ENCODE assay signal across 10 cellular contexts in the genomic region with DNA sequence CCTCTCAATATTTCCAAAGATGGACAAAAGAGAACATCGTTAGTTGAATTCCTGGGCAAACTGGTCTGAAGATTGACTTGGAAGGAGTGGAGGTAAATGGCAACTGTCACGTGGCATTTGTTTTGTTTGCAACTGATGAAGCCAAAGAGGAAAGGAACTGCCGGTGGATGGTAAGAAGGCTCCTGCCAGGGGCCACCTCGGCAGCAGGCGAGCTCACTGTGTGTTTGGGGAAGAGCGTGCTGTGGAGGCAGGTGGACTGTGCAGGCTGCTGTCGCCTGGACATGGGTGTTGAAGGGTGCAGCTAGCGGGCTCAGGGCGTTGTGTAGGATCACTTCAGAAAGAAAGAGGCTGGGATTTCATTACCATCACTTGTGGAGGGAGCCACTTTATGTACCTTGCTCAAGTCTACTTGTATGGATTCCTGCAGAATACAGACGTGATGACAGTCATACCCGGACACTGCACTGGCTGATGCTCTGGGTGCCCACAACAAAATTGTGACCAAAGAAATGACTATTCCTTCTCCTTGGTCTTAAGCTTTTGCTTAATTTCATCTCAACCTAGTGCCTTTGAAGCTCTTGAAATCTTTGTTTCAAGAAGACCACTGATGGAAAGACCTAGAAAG.
DNase-seq lines count a peak whose midpoint lies in the region; ATAC-seq lines count a peak whose summit lies in the region.
"Had no signal": no experiment of that assay in that cellular context is flagged by ENCODE, and none has a peak within 500 bp of the region (broad histone marks: within the 10 kb centered on the region; RNA-seq: fewer than 3 reads in every experiment).

No MANE protein-coding gene starts in this region.

- H3K27me3 ChIP-seq in HUES48 (ENCODE audit: control insufficient read depth, insufficient read depth, low read length), result no peaks in the 10 kb centered on the region
- H3K27me3 ChIP-seq in layer of hippocampus (ENCODE audit: control insufficient read depth, insufficient read depth, low read length), result no peaks in the 10 kb centered on the region
- H3K27me3 ChIP-seq: transverse colon had no signal

- H3K27me3 Mint-ChIP-seq in activated naive CD4-positive, alpha-beta T cell treated with anti-CD3 and anti-CD28 coated beads, Interleukin-2, amount 10 ng/mL, durations not matched to agents 7 days and 5 days, result peaks cover 60% of the 10 kb centered on the region
- H3K27me3 Mint-ChIP-seq in activated T-cell treated with anti-CD3 and anti-CD28 coated beads, Interleukin-2, amount 50 U/mL, for 24 hours, result peaks cover 72% of the 10 kb centered on the region

- ATAC-seq in GM18517 (IDR thresholded peaks at IDR 0.05; ENCODE audit: unreplicated experiment), result no peak

- H3K4me3 Mint-ChIP-seq in activated naive CD4-positive, alpha-beta T cell treated with anti-CD3 and anti-CD28 coated beads, Interleukin-2, amount 10 ng/mL, durations not matched to agents 7 days and 5 days, result no peak overlapping the region
- no peak overlapping the region for H3K4me3 Mint-ChIP-seq in activated T-cell treated with anti-CD3 and anti-CD28 coated beads, Interleukin-2, amount 50 U/mL, for 24 hours

- no peak overlapping the region for H3K4me3 ChIP-seq in HUES48 (ENCODE audit: low read depth, low read length)
- H3K4me3 ChIP-seq: left lung had no signal

- H3K4me1 ChIP-seq in HUES48 (ENCODE audit: control insufficient read depth, insufficient read depth, low read length), result peaks cover 22% of the 10 kb centered on the region

- H3K4me1 Mint-ChIP-seq in activated naive CD4-positive, alpha-beta T cell treated with anti-CD3 and anti-CD28 coated beads, Interleukin-2, amount 10 ng/mL, durations not matched to agents 7 days and 5 days, result no peaks in the 10 kb centered on the region
- H3K4me1 Mint-ChIP-seq in activated T-cell treated with anti-CD3 and anti-CD28 coated beads, Interleukin-2, amount 50 U/mL, for 24 hours (ENCODE audit: low read depth), result no peaks in the 10 kb centered on the region

- no peaks in the 10 kb centered on the region for H3K9me3 Mint-ChIP-seq in activated naive CD4-positive, alpha-beta T cell treated with anti-CD3 and anti-CD28 coated beads, Interleukin-2, amount 10 ng/mL, durations not matched to agents 7 days and 5 days
- H3K9me3 Mint-ChIP-seq in activated T-cell treated with anti-CD3 and anti-CD28 coated beads, Interleukin-2, amount 50 U/mL, for 24 hours, result no peaks in the 10 kb centered on the region

- DNase-seq in caudate nucleus (lab: John Stamatoyannopoulos, UW) (peak in 29 of 61 donors; percentile 8 to 80 (median 55)), superior temporal gyrus (ENCODE audit: extremely low spot score) (peak; percentile 78), NCI-H2227 (lab: John Stamatoyannopoulos, UW; ENCODE audit: unreplicated experiment) (no peak)
- no peak for DNase-seq in activated naive CD4-positive, alpha-beta T cell treated with anti-CD3 and anti-CD28 coated beads, Interleukin-2, amount 10 ng/mL, durations not matched to agents 7 days and 5 days
- no peak for DNase-seq in activated T-cell treated with anti-CD3 and anti-CD28 coated beads, Interleukin-2, amount 50 U/mL, for 24 hours

- CTCF ChIA-PET in activated naive CD4-positive, alpha-beta T cell treated with anti-CD3 and anti-CD28 coated beads, Interleukin-2, amount 10 ng/mL, durations not matched to agents 7 days and 5 days (lab: Charles Lee), result no interaction called here

- peaks cover 33% of the 10 kb centered on the region for H3K36me3 ChIP-seq in HUES48 (ENCODE audit: control insufficient read depth, insufficient read depth, low read length)
- H3K36me3 ChIP-seq: left lung, transverse colon had no signal

- no peak overlapping the region for H3K27ac Mint-ChIP-seq in activated naive CD4-positive, alpha-beta T cell treated with anti-CD3 and anti-CD28 coated beads, Interleukin-2, amount 10 ng/mL, durations not matched to agents 7 days and 5 days
- no peak overlapping the region for H3K27ac Mint-ChIP-seq in activated T-cell treated with anti-CD3 and anti-CD28 coated beads, Interleukin-2, amount 50 U/mL, for 24 hours

- no peak overlapping the region for H3K9ac ChIP-seq in HUES48 (ENCODE audit: low read depth, low read length)

- H3K27ac ChIP-seq in HUES48 (ENCODE audit: low read depth, low read length) (peak overlapping the region; percentile 82), caudate nucleus (ENCODE audit: low read depth, low read length) (peak overlapping the region; percentile 91), layer of hippocampus (ENCODE audit: low read depth, low read length) (peak overlapping the region; percentile 84)
- H3K27ac ChIP-seq: left lung had no signal

- H3K9me3 ChIP-seq in HUES48 (ENCODE audit: control insufficient read depth, insufficient read depth, low read length), result no peaks in the 10 kb centered on the region
- H3K9me3 ChIP-seq: left lung, transverse colon had no signal

- no peaks in the 10 kb centered on the region for H3K36me3 Mint-ChIP-seq in activated naive CD4-positive, alpha-beta T cell treated with anti-CD3 and anti-CD28 coated beads, Interleukin-2, amount 10 ng/mL, durations not matched to agents 7 days and 5 days
- no peaks in the 10 kb centered on the region for H3K36me3 Mint-ChIP-seq in activated T-cell treated with anti-CD3 and anti-CD28 coated beads, Interleukin-2, amount 50 U/mL, for 24 hours (ENCODE audit: low read depth)
